29 cellular contexts compared by ENCODE assay signal in the genomic region with DNA sequence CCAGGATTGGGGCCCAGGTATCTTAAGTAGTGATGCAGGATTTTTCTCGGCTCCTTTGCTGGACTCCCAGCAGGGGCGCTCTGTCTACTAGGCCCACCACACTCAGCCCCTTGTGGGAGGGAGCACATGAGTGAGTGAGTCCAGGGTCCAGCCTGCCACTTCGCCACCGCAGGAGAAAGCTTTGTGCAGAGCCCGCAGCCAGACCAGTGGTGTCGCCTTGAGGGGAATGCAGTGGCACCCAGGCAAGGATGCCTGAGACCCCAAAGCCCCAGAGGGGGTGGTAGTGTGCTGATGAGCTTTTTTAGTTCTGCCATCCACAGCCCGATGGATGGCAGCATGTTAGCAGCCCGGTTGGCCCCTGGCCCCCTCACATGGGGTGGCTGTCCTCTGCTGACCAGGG. TPM values are rescaled to one million over a fixed set of nuclear protein-coding genes. Genes with fewer than 3 reads are reported as not detected.
A peak's percentile ranks its signal among the peaks of the same experiment; 100 is the strongest.
DNase-seq lines count a peak whose midpoint lies in the region; ATAC-seq and TF ChIP-seq lines count a peak whose summit lies in the region.
"Had no signal": no experiment of that assay in that cellular context is flagged by ENCODE, and none has a peak within 500 bp of the region (broad histone marks: within the 10 kb centered on the region; RNA-seq: fewer than 3 reads in every experiment).

No MANE protein-coding gene starts in this region.

- H3K4me1 Mint-ChIP-seq in effector memory CD8-positive, alpha-beta T cell (ENCODE audit: low read depth in 2 of 2), result peaks cover 0 to 3% of the 10 kb centered on the region in 2 donors
- peaks cover 5% of the 10 kb centered on the region in 2 donors for H3K4me1 Mint-ChIP-seq in natural killer cell
- H3K4me1 Mint-ChIP-seq: stimulated activated memory B cell treated with anti-CD40 and anti-IgM and Interleukin-4, amounts not matched to agents 10 μg/mL and 1 μg/mL and 100 μg/mL, for 72 hours had no signal

- no peaks in the 10 kb centered on the region for H4K20me1 ChIP-seq in DOHH2 (ENCODE audit: control insufficient read depth, insufficient read depth, low read depth, low read length)
- no peaks in the 10 kb centered on the region for H4K20me1 ChIP-seq in Loucy (ENCODE audit: insufficient read depth, low read length, poor library complexity, severe bottlenecking)
- H4K20me1 ChIP-seq: BLaER1 treated with 17β-estradiol and CSF1 and Interleukin-3, amounts not matched to agents 10 nM and 100 nM had no signal

- intact Hi-C loops in aorta (cut with DNase I) (loop anchor here in 1 of 2 donors (5.0 kb wide), 1 partner anchor 373 kb away; the partner anchor contains the start of gene BMAL2), natural killer cell (cut with micrococcal nuclease) (no loop called here)

- no peak overlapping the region for H3K4me3 Mint-ChIP-seq in effector memory CD8-positive, alpha-beta T cell
- H3K4me3 Mint-ChIP-seq in natural killer cell, result no peak overlapping the region
- H3K4me3 Mint-ChIP-seq: IgD-negative memory B cell; stimulated activated memory B cell treated with anti-CD40 and anti-IgM and Interleukin-4, amounts not matched to agents 10 μg/mL and 1 μg/mL and 100 μg/mL, for 72 hours; T-helper 1 cell treated with Interleukin-12 subunit alpha and Interleukin-12 subunit beta and Interleukin-4 antibody, amounts not matched to agents 30 μg/mL and 1 μg/mL, for 36 hours had no signal

- H3K9me3 ChIP-seq in DOHH2 (ENCODE audit: control insufficient read depth, insufficient read depth, low read length), result no peaks in the 10 kb centered on the region
- no peaks in the 10 kb centered on the region for H3K9me3 ChIP-seq in Loucy (ENCODE audit: insufficient read depth, low read depth, low read length)
- no peaks in the 10 kb centered on the region for H3K9me3 ChIP-seq in aorta (ENCODE audit: control insufficient read depth, low read length)
- H3K9me3 ChIP-seq: BLaER1 treated with 17β-estradiol and CSF1 and Interleukin-3, amounts not matched to agents 10 nM and 100 nM; body of pancreas; neutrophil; sigmoid colon; SK-N-SH; upper lobe of left lung had no signal

- DNase-seq in ecto neural progenitor cell (ENCODE audit: low spot score) (peak; percentile 55), islet precursor cell (peak; percentile 87), aorta (no peak), natural killer cell (no peak)
- DNase-seq in effector memory CD8-positive, alpha-beta T cell, result no peak
- DNase-seq in activated effector memory CD4-positive, alpha-beta T cell treated with Interleukin-2 at 50 U/mL for 16 hours, result no peak
- DNase-seq: activated CD4-positive, alpha-beta T cell treated with anti-CD3 and anti-CD28 coated beads for 1 hour; activated T-cell treated with anti-CD3 and anti-CD28 coated beads, Interleukin-2, amount 50 U/mL, for 1 hour; body of pancreas; cerebellar nuclear complex; DMS53; dorsolateral prefrontal cortex; GF-D8; mammary epithelial cell; NCI-H2081; NCI-H2227 treated with DMSO at 0.1 percent for 48 hours; NCI-H526 treated with DMSO at 0.1 percent for 48 hours; sigmoid colon; SK-N-SH; stimulated activated CD4-positive, alpha-beta T cell treated with anti-CD3 and anti-CD28 coated beads, Interleukin-4, amount 100 ng/mL, for 4 hours; substantia nigra had no signal

- H2AFZ ChIP-seq in Loucy (ENCODE audit: low read length), result no peak overlapping the region

- H3K9me3 Mint-ChIP-seq in effector memory CD8-positive, alpha-beta T cell, result no peaks in the 10 kb centered on the region
- H3K9me3 Mint-ChIP-seq in natural killer cell, result no peaks in the 10 kb centered on the region
- H3K9me3 Mint-ChIP-seq: IgD-negative memory B cell; stimulated activated memory B cell treated with anti-CD40 and anti-IgM and Interleukin-4, amounts not matched to agents 10 μg/mL and 1 μg/mL and 100 μg/mL, for 72 hours; T-helper 1 cell treated with Interleukin-12 subunit alpha and Interleukin-12 subunit beta and Interleukin-4 antibody, amounts not matched to agents 30 μg/mL and 1 μg/mL, for 36 hours had no signal

- no peak overlapping the region for H3K9ac ChIP-seq in Loucy (ENCODE audit: low read depth, low read length, poor library complexity, severe bottlenecking)
- H3K9ac ChIP-seq: BLaER1 treated with 17β-estradiol and CSF1 and Interleukin-3, amounts not matched to agents 10 nM and 100 nM; SK-N-SH had no signal

- no peaks in the 10 kb centered on the region for H3K27me3 Mint-ChIP-seq in effector memory CD8-positive, alpha-beta T cell
- peaks cover 7 to 10% of the 10 kb centered on the region in 2 donors for H3K27me3 Mint-ChIP-seq in natural killer cell (ENCODE audit: low read depth in 2 of 2)

- no peak overlapping the region for H3K4me3 ChIP-seq in DOHH2 (ENCODE audit: low read length)
- H3K4me3 ChIP-seq in Loucy (ENCODE audit: low read length, poor library complexity, severe bottlenecking), result no peak overlapping the region
- no peak overlapping the region for H3K4me3 ChIP-seq in aorta (ENCODE audit: low read length in 2 of 2)
- H3K4me3 ChIP-seq: BLaER1 treated with 17β-estradiol and CSF1 and Interleukin-3, amounts not matched to agents 10 nM and 100 nM; body of pancreas; dorsolateral prefrontal cortex; sigmoid colon; upper lobe of left lung had no signal

- H3F3A ChIP-seq in DOHH2 (ENCODE audit: control insufficient read depth, insufficient read depth), result no peaks in the 10 kb centered on the region
- H3F3A ChIP-seq in Loucy (ENCODE audit: low read depth), result no peaks in the 10 kb centered on the region

- no peak overlapping the region for H3K4me2 ChIP-seq in DOHH2 (ENCODE audit: low read length)
- no peak overlapping the region for H3K4me2 ChIP-seq in Loucy (ENCODE audit: low read depth, low read length, poor library complexity, severe bottlenecking)
- H3K4me2 ChIP-seq: BLaER1 treated with 17β-estradiol and CSF1 and Interleukin-3, amounts not matched to agents 10 nM and 100 nM; SK-N-SH had no signal

- H3K36me3 ChIP-seq in DOHH2 (ENCODE audit: control insufficient read depth, low read length) (no peaks in the 10 kb centered on the region), Loucy (ENCODE audit: insufficient read depth, low read length) (no peaks in the 10 kb centered on the region), aorta (ENCODE audit: control insufficient read depth in 1 of 2, insufficient read depth in 2 of 2, low read length in 1 of 2) (no peaks in the 10 kb centered on the region)
- H3K36me3 ChIP-seq: BLaER1 treated with 17β-estradiol and CSF1 and Interleukin-3, amounts not matched to agents 10 nM and 100 nM; neutrophil; sigmoid colon; upper lobe of left lung had no signal

- ATAC-seq in aorta (ENCODE audit: low FRiP score) (no peak), natural killer cell (no peak)
- no peak for ATAC-seq in effector memory CD8-positive, alpha-beta T cell (replicated peaks)
- ATAC-seq: body of pancreas; stimulated activated memory B cell treated with anti-CD40 and anti-IgM and Interleukin-4, amounts not matched to agents 10 μg/mL and 1 μg/mL and 100 μg/mL, for 72 hours had no signal

- no peaks in the 10 kb centered on the region for H3K27me3 ChIP-seq in DOHH2 (ENCODE audit: control insufficient read depth, low read length)
- no peaks in the 10 kb centered on the region for H3K27me3 ChIP-seq in Loucy (ENCODE audit: insufficient read depth, low read length, poor library complexity, severe bottlenecking)
- no peaks in the 10 kb centered on the region for H3K27me3 ChIP-seq in aorta (ENCODE audit: control insufficient read depth in 1 of 2, insufficient read depth in 2 of 2, low read length in 1 of 2)
- H3K27me3 ChIP-seq: BLaER1 treated with 17β-estradiol and CSF1 and Interleukin-3, amounts not matched to agents 10 nM and 100 nM; body of pancreas; dorsolateral prefrontal cortex; neutrophil; sigmoid colon; upper lobe of left lung had no signal

- TF ChIP-seq CTCF in DOHH2 (IDR thresholded peaks at IDR 0.05; ENCODE audit: low read depth, low read length, poor library complexity, severe bottlenecking) (peak; percentile 46), Loucy (conservative IDR thresholded peaks at IDR 0.05; ENCODE audit: low read length) (peak; percentile 23; the same call in 1 of the 2 replicates), natural killer cell (IDR thresholded peaks at IDR 0.05) (no peak)

- H3K79me2 ChIP-seq in DOHH2 (ENCODE audit: control insufficient read depth, low read length) (no peaks in the 10 kb centered on the region), Loucy (ENCODE audit: insufficient read depth, low read length) (no peaks in the 10 kb centered on the region)

- no peaks in the 10 kb centered on the region for H3K9me2 ChIP-seq in DOHH2 (replicated peaks; ENCODE audit: control insufficient read depth, low read length)
- H3K9me2 ChIP-seq in Loucy (replicated peaks; ENCODE audit: low read depth, low read length), result no peaks in the 10 kb centered on the region
- H3K9me2 ChIP-seq: SK-N-SH had no signal

- H3K4me1 ChIP-seq in DOHH2 (ENCODE audit: control insufficient read depth, low read length), result peaks cover 5% of the 10 kb centered on the region
- H3K4me1 ChIP-seq in Loucy (ENCODE audit: insufficient read depth, low read length, poor library complexity, severe bottlenecking), result peaks cover 5% of the 10 kb centered on the region
- H3K4me1 ChIP-seq in aorta (ENCODE audit: control insufficient read depth in 1 of 2, insufficient read depth in 2 of 2, low read length in 2 of 2), result no peaks in the 10 kb centered on the region
- H3K4me1 ChIP-seq: body of pancreas had no signal

- H3K27ac ChIP-seq in DOHH2 (ENCODE audit: low read depth, low read length) (no peak overlapping the region), aorta (ENCODE audit: low read depth in 1 of 2, low read length in 2 of 2) (no peak overlapping the region)
- H3K27ac ChIP-seq: BLaER1 treated with 17β-estradiol and CSF1 and Interleukin-3, amounts not matched to agents 10 nM and 100 nM; body of pancreas; dorsolateral prefrontal cortex; neutrophil; sigmoid colon; upper lobe of left lung had no signal

- WGBS in aorta, 2 donors, result 87 to 92% methylated on average over 8 of the region's 8 CpGs

- no peak overlapping the region for H3K27ac Mint-ChIP-seq in effector memory CD8-positive, alpha-beta T cell
- no peak overlapping the region for H3K27ac Mint-ChIP-seq in natural killer cell
- H3K27ac Mint-ChIP-seq: IgD-negative memory B cell; stimulated activated memory B cell treated with anti-CD40 and anti-IgM and Interleukin-4, amounts not matched to agents 10 μg/mL and 1 μg/mL and 100 μg/mL, for 72 hours; T-helper 1 cell treated with Interleukin-12 subunit alpha and Interleukin-12 subunit beta and Interleukin-4 antibody, amounts not matched to agents 30 μg/mL and 1 μg/mL, for 36 hours had no signal

- peaks cover 3% of the 10 kb centered on the region for H3K36me3 Mint-ChIP-seq in effector memory CD8-positive, alpha-beta T cell (ENCODE audit: insufficient read depth)
- H3K36me3 Mint-ChIP-seq in natural killer cell, result no peaks in the 10 kb centered on the region
- H3K36me3 Mint-ChIP-seq: IgD-negative memory B cell; stimulated activated memory B cell treated with anti-CD40 and anti-IgM and Interleukin-4, amounts not matched to agents 10 μg/mL and 1 μg/mL and 100 μg/mL, for 72 hours had no signal

RNA-seq across cellular contexts. Expression of gene MRPS35, which starts 5.4 kb away (rescaled TPM):
- total RNA-seq in aorta, result 10 to 100 TPM; 18.3 to 24.3 TPM
- 10 to 100 TPM; 19.4 to 35.8 TPM for polyA plus RNA-seq in aorta
- 10 to 100 TPM; 16.7 to 20.5 (median 18.6) TPM for total RNA-seq in natural killer cell

RNA-seq across cellular contexts. Expression of gene REP15, which starts 9.0 kb away (rescaled TPM):
- total RNA-seq in aorta (1 to 10 TPM; 4.3 to 6.6 TPM), natural killer cell (not detected)
- polyA plus RNA-seq in aorta, result 10 to 100 TPM in 1 of 2 donors, under 1 TPM in 1; 0.87 to 14.9 TPM
- polyA plus RNA-seq: IgD-negative memory B cell had no signal

Comparison
In these comparisons a context has a peak if more than half of its experiments do, and no peak if none do; other contexts are left out.
1. DNase-seq: peak in ecto neural progenitor cell (single experiment) and islet precursor cell (single experiment); none in aorta (0 of 2), effector memory CD8-positive, alpha-beta T cell (0 of 3), activated effector memory CD4-positive, alpha-beta T cell treated with Interleukin-2 at 50 U/mL for 16 hours (single experiment) and natural killer cell (single experiment).
2. RNA of gene REP15, which starts 9.0 kb away (total RNA-seq): 4.3 to 6.6 TPM in aorta; not detected in natural killer cell; every median in the first group is over 4 times any median in the second.